In genomic region chr16:73546351-73546845, GRCh38 we compare ENCODE assay signal across 16 cellular contexts.
A peak's percentile ranks its signal among the peaks of the same experiment; 100 is the strongest.
DNase-seq lines count a peak whose midpoint lies in the region; ATAC-seq and TF ChIP-seq lines count a peak whose summit lies in the region.
"Had no signal": no experiment of that assay in that cellular context is flagged by ENCODE, and none has a peak within 500 bp of the region (broad histone marks: within the 10 kb centered on the region; RNA-seq: fewer than 3 reads in every experiment).

No MANE protein-coding gene starts in this region.

- no peaks in the 10 kb centered on the region for H3K36me3 ChIP-seq in MG63
- H3K36me3 ChIP-seq: SJSA1 had no signal

- H3K9me3 ChIP-seq in MG63: no peaks in the 10 kb centered on the region
- H3K9me3 ChIP-seq: SJSA1 had no signal

- H3K27me3 Mint-ChIP-seq in mesothelial cell of epicardium (ENCODE audit: low read depth): no peaks in the 10 kb centered on the region

- H3K4me1 Mint-ChIP-seq in mesothelial cell of epicardium: peaks cover 69% of the 10 kb centered on the region

- no peak overlapping the region for H3K4me3 ChIP-seq in MG63
- H3K4me3 ChIP-seq: SJSA1 had no signal

- H3K36me3 Mint-ChIP-seq in mesothelial cell of epicardium: no peaks in the 10 kb centered on the region

- TF ChIP-seq CTCF in mesothelial cell of epicardium (IDR thresholded peaks at IDR 0.05; ENCODE audit: unreplicated experiment): no peak

- ATAC-seq in HG02885 (IDR thresholded peaks at IDR 0.05; ENCODE audit: poor library complexity, unreplicated experiment): no peak
- ATAC-seq in HG03108 (IDR thresholded peaks at IDR 0.05; ENCODE audit: unreplicated experiment): no peak
- ATAC-seq: activated T-cell treated with anti-CD3 and anti-CD28 coated beads, Interleukin-2, amount 50 U/mL, for 4 hours; sciatic nerve had no signal

- DNase-seq in DMS153 (lab: John Stamatoyannopoulos, UW): peak; percentile 27
- DNase-seq in NCI-H1105 treated with DMSO at 0.1 percent for 48 hours (lab: John Stamatoyannopoulos, UW): peak; percentile 62
- DNase-seq in astrocyte of the hippocampus (ENCODE audit: low read depth, low spot score): peak; percentile 7
- DNase-seq in mesothelial cell of epicardium (ENCODE audit: low spot score in 2 of 2, unreplicated experiment in 2 of 2): no peak
- no peak for DNase-seq in HK-2 (ENCODE audit: unreplicated experiment)
- no peak for DNase-seq in MG63
- DNase-seq: activated CD4-positive, alpha-beta T cell treated with anti-CD3 and anti-CD28 coated beads, Interleukin-2, amount 10 ng/mL, durations not matched to agents 24 days and 14 days; activated T-cell treated with anti-CD3 and anti-CD28 coated beads, Interleukin-2, amount 50 U/mL, for 4 hours; Calu3; foreskin melanocyte; NCI-H2029; stimulated activated CD4-positive, alpha-beta T cell treated with anti-CD3 and anti-CD28 coated beads, Interleukin-2, amount 100 ng/mL, for 24 hours had no signal

- H3K9me3 Mint-ChIP-seq in mesothelial cell of epicardium: no peaks in the 10 kb centered on the region
- H3K9me3 Mint-ChIP-seq: activated CD4-positive, alpha-beta T cell treated with anti-CD3 and anti-CD28 coated beads, Interleukin-2, amount 10 ng/mL, durations not matched to agents 24 days and 14 days; activated T-cell treated with anti-CD3 and anti-CD28 coated beads, Interleukin-2, amount 50 U/mL, for 4 hours had no signal

- H3K27me3 ChIP-seq in MG63: no peaks in the 10 kb centered on the region; the same call in 1 of the 2 replicates

- peak overlapping the region; percentile 32 for H3K4me3 Mint-ChIP-seq in mesothelial cell of epicardium
- H3K4me3 Mint-ChIP-seq: activated CD4-positive, alpha-beta T cell treated with anti-CD3 and anti-CD28 coated beads, Interleukin-2, amount 10 ng/mL, durations not matched to agents 24 days and 14 days; activated T-cell treated with anti-CD3 and anti-CD28 coated beads, Interleukin-2, amount 50 U/mL, for 4 hours had no signal

- no peak overlapping the region for H3K27ac Mint-ChIP-seq in mesothelial cell of epicardium
- H3K27ac Mint-ChIP-seq: activated CD4-positive, alpha-beta T cell treated with anti-CD3 and anti-CD28 coated beads, Interleukin-2, amount 10 ng/mL, durations not matched to agents 24 days and 14 days had no signal

Comparison
In these comparisons a context has a peak if more than half of its experiments do, and no peak if none do; other contexts are left out.
1. DNase-seq: peak in DMS153 (single experiment), NCI-H1105 treated with DMSO at 0.1 percent for 48 hours (single experiment) and astrocyte of the hippocampus (single experiment); none in mesothelial cell of epicardium (0 of 2), HK-2 (single experiment) and MG63 (single experiment).